ENCODE assay signal across 25 cellular contexts in the genomic region with DNA sequence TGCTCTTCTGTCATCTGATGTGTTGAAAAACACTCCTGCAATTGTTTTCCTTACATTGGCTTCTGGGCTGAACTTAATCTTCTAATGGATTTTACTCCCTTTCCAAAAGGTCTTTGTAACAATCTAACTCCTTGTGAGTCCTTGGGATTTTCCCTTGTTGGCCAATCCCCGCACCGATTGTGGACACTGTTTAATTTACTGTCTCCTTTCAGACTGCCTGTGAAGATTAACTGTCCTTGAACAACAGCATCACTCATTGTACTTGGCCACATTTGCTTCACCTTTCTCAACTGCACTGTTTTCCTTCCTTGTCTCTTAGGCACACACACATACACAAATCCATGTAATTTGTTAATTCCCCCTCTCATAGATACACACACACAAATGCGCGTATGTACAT.
"Had no signal": no experiment of that assay in that cellular context is flagged by ENCODE, and none has a peak within 500 bp of the region (broad histone marks: within the 10 kb centered on the region; RNA-seq: fewer than 3 reads in every experiment).

No MANE protein-coding gene starts in this region.

- H3K27ac ChIP-seq: coronary artery, epithelial cell of prostate, heart right ventricle, left ventricle myocardium inferior, stomach, uterus, VCaP had no signal

- ATAC-seq: activated T-cell treated with anti-CD3 and anti-CD28 coated beads, Interleukin-2, amount 50 U/mL, for 4 hours; natural killer cell; sciatic nerve; stimulated activated effector memory CD8-positive, alpha-beta T cell treated with anti-CD3 and anti-CD28 coated beads, Interleukin-12 subunit alpha, Interleukin-12 subunit beta, amount 100 ng/mL, for 72 hours; T-cell had no signal

- H3K27me3 ChIP-seq: heart right ventricle, stomach, suprapubic skin, uterus had no signal

- DNase-seq: activated CD4-positive, CD25-positive, alpha-beta regulatory T cell treated with anti-CD3 and anti-CD28 coated beads, Interleukin-2, amount 50 U/mL, for 72 hours; activated naive CD4-positive, alpha-beta T cell; activated T-cell treated with anti-CD3 and anti-CD28 coated beads, Interleukin-2, amount 50 U/mL, for 4 hours; amniotic stem cell; cerebellar nuclear complex; endodermal cell; foreskin fibroblast; heart right ventricle; kidney; left ventricle myocardium inferior; midbrain; natural killer cell; nucleus accumbens; small intestine; stimulated activated CD4-positive, alpha-beta T cell treated with anti-CD3 and anti-CD28 coated beads, Interleukin-2, amount 100 ng/mL, for 24 hours; stomach; T-cell; trophoblast cell; uterus had no signal

- H3K36me3 ChIP-seq: heart right ventricle, left ventricle myocardium inferior, stomach, suprapubic skin, uterus had no signal

- H3K4me1 ChIP-seq: left ventricle myocardium inferior, suprapubic skin, uterus had no signal

- H3K9me3 ChIP-seq: heart right ventricle, left ventricle myocardium inferior, stomach, suprapubic skin, uterus had no signal

- H3K4me3 ChIP-seq: coronary artery, heart right ventricle, left ventricle myocardium inferior, stomach, suprapubic skin, uterus had no signal
